14 cellular contexts compared by ENCODE assay signal in genomic region chr3:47296562-47297302, GRCh38. TPM values are rescaled to one million over a fixed set of nuclear protein-coding genes. Genes with fewer than 3 reads are reported as not detected.
DNase-seq lines count a peak whose midpoint lies in the region; ATAC-seq and TF ChIP-seq lines count a peak whose summit lies in the region.
"Had no signal": no experiment of that assay in that cellular context is flagged by ENCODE, and none has a peak within 500 bp of the region (broad histone marks: within the 10 kb centered on the region; RNA-seq: fewer than 3 reads in every experiment).

No MANE protein-coding gene starts in this region.

- no peak overlapping the region for H3K4me3 ChIP-seq in OCI-LY1 (ENCODE audit: low read depth, low read length, poor library complexity, severe bottlenecking)
- H3K4me3 ChIP-seq: smooth muscle cell had no signal

- no peak for TF ChIP-seq CTCF in OCI-LY1 (IDR thresholded peaks at IDR 0.05; ENCODE audit: low read length)

- ATAC-seq in activated naive CD8-positive, alpha-beta T cell treated with anti-CD3 and anti-CD28 coated beads, Interleukin-2, amount 10 ng/mL, durations not matched to agents 7 days and 5 days (ENCODE audit: low read depth): peak; percentile 29
- peak; percentile 59 for ATAC-seq in left ventricle myocardium superior
- no peak for ATAC-seq in stimulated activated memory B cell treated with anti-CD40 and anti-IgM and Interleukin-4, amounts not matched to agents 10 μg/mL and 1 μg/mL and 100 μg/mL, for 72 hours
- ATAC-seq in HG02571 (IDR thresholded peaks at IDR 0.05; ENCODE audit: unreplicated experiment): no peak
- ATAC-seq in GM21528 (IDR thresholded peaks at IDR 0.05; ENCODE audit: low FRiP score, unreplicated experiment): no peak

- H3K79me2 ChIP-seq in OCI-LY1 (ENCODE audit: insufficient read depth, low read length): peaks cover 16% of the 10 kb centered on the region

- no peaks in the 10 kb centered on the region for H3K9me3 Mint-ChIP-seq in activated naive CD8-positive, alpha-beta T cell treated with anti-CD3 and anti-CD28 coated beads, Interleukin-2, amount 10 ng/mL, durations not matched to agents 7 days and 5 days
- no peaks in the 10 kb centered on the region for H3K9me3 Mint-ChIP-seq in activated naive CD8-positive, alpha-beta T cell treated with anti-CD3 and anti-CD28 coated beads for 36 hours
- no peaks in the 10 kb centered on the region for H3K9me3 Mint-ChIP-seq in stimulated activated memory B cell treated with anti-CD40 and anti-IgM and Interleukin-4, amounts not matched to agents 10 μg/mL and 1 μg/mL and 100 μg/mL, for 72 hours
- H3K9me3 Mint-ChIP-seq: activated naive CD4-positive, alpha-beta T cell treated with anti-CD3 and anti-CD28 coated beads, Interleukin-2, amount 10 ng/mL, durations not matched to agents 7 days and 5 days; HFFc6 had no signal

- H3K27me3 Mint-ChIP-seq in activated naive CD8-positive, alpha-beta T cell treated with anti-CD3 and anti-CD28 coated beads, Interleukin-2, amount 10 ng/mL, durations not matched to agents 7 days and 5 days: no peaks in the 10 kb centered on the region
- no peaks in the 10 kb centered on the region for H3K27me3 Mint-ChIP-seq in activated naive CD8-positive, alpha-beta T cell treated with anti-CD3 and anti-CD28 coated beads for 36 hours
- H3K27me3 Mint-ChIP-seq in stimulated activated memory B cell treated with anti-CD40 and anti-IgM and Interleukin-4, amounts not matched to agents 10 μg/mL and 1 μg/mL and 100 μg/mL, for 72 hours: no peaks in the 10 kb centered on the region
- H3K27me3 Mint-ChIP-seq: activated naive CD4-positive, alpha-beta T cell treated with anti-CD3 and anti-CD28 coated beads, Interleukin-2, amount 10 ng/mL, durations not matched to agents 7 days and 5 days had no signal

- H3K4me3 Mint-ChIP-seq in activated naive CD8-positive, alpha-beta T cell treated with anti-CD3 and anti-CD28 coated beads, Interleukin-2, amount 10 ng/mL, durations not matched to agents 7 days and 5 days: no peak overlapping the region
- H3K4me3 Mint-ChIP-seq in activated naive CD8-positive, alpha-beta T cell treated with anti-CD3 and anti-CD28 coated beads for 36 hours: no peak overlapping the region
- peak overlapping the region; percentile 22 for H3K4me3 Mint-ChIP-seq in stimulated activated memory B cell treated with anti-CD40 and anti-IgM and Interleukin-4, amounts not matched to agents 10 μg/mL and 1 μg/mL and 100 μg/mL, for 72 hours
- H3K4me3 Mint-ChIP-seq: activated naive CD4-positive, alpha-beta T cell treated with anti-CD3 and anti-CD28 coated beads, Interleukin-2, amount 10 ng/mL, durations not matched to agents 7 days and 5 days; HFFc6 had no signal

- no peaks in the 10 kb centered on the region for H4K20me1 ChIP-seq in OCI-LY1 (ENCODE audit: insufficient read depth, low read length)

- no peaks in the 10 kb centered on the region for H3K9me3 ChIP-seq in OCI-LY1 (ENCODE audit: low read length)

- peaks cover 67% of the 10 kb centered on the region for H3K4me1 ChIP-seq in OCI-LY1 (ENCODE audit: insufficient read depth, low read length, severe bottlenecking)

- intact Hi-C loops in left ventricle myocardium superior (cut with micrococcal nuclease): no loop called here

- no peak overlapping the region for H2AFZ ChIP-seq in OCI-LY1 (ENCODE audit: low read length)

- H3K27me3 ChIP-seq in OCI-LY1 (ENCODE audit: insufficient read depth, low read length): no peaks in the 10 kb centered on the region

- POLR2A ChIA-PET in activated naive CD8-positive, alpha-beta T cell treated with anti-CD3 and anti-CD28 coated beads, Interleukin-2, amount 10 ng/mL, durations not matched to agents 7 days and 5 days (lab: Charles Lee): interaction anchor here (1.2 kb wide), 1 partner anchor 14 kb away, joined by 3 read pairs; the partner anchor contains the start of genes KIF9 and KLHL18

- H3K27ac Mint-ChIP-seq in activated naive CD8-positive, alpha-beta T cell treated with anti-CD3 and anti-CD28 coated beads, Interleukin-2, amount 10 ng/mL, durations not matched to agents 7 days and 5 days: peak overlapping the region; percentile 71
- H3K27ac Mint-ChIP-seq in activated naive CD8-positive, alpha-beta T cell treated with anti-CD3 and anti-CD28 coated beads for 36 hours: no peak overlapping the region
- H3K27ac Mint-ChIP-seq in stimulated activated memory B cell treated with anti-CD40 and anti-IgM and Interleukin-4, amounts not matched to agents 10 μg/mL and 1 μg/mL and 100 μg/mL, for 72 hours: peak overlapping the region; percentile 77
- H3K27ac Mint-ChIP-seq: activated naive CD4-positive, alpha-beta T cell treated with anti-CD3 and anti-CD28 coated beads, Interleukin-2, amount 10 ng/mL, durations not matched to agents 7 days and 5 days; HFFc6 had no signal

- peaks cover 11% of the 10 kb centered on the region for H3K36me3 Mint-ChIP-seq in activated naive CD8-positive, alpha-beta T cell treated with anti-CD3 and anti-CD28 coated beads, Interleukin-2, amount 10 ng/mL, durations not matched to agents 7 days and 5 days
- peaks cover 16% of the 10 kb centered on the region for H3K36me3 Mint-ChIP-seq in activated naive CD8-positive, alpha-beta T cell treated with anti-CD3 and anti-CD28 coated beads for 36 hours
- peaks cover 58% of the 10 kb centered on the region for H3K36me3 Mint-ChIP-seq in stimulated activated memory B cell treated with anti-CD40 and anti-IgM and Interleukin-4, amounts not matched to agents 10 μg/mL and 1 μg/mL and 100 μg/mL, for 72 hours

- peak overlapping the region; percentile 45 for H3K4me2 ChIP-seq in OCI-LY1 (ENCODE audit: low read length)
- H3K4me2 ChIP-seq: smooth muscle cell had no signal

- no peak overlapping the region for H3K9ac ChIP-seq in OCI-LY1 (ENCODE audit: low read length)

- H3K4me1 Mint-ChIP-seq in activated naive CD8-positive, alpha-beta T cell treated with anti-CD3 and anti-CD28 coated beads, Interleukin-2, amount 10 ng/mL, durations not matched to agents 7 days and 5 days: peaks cover 28% of the 10 kb centered on the region
- H3K4me1 Mint-ChIP-seq in activated naive CD8-positive, alpha-beta T cell treated with anti-CD3 and anti-CD28 coated beads for 36 hours: peaks cover 35% of the 10 kb centered on the region
- H3K4me1 Mint-ChIP-seq in stimulated activated memory B cell treated with anti-CD40 and anti-IgM and Interleukin-4, amounts not matched to agents 10 μg/mL and 1 μg/mL and 100 μg/mL, for 72 hours: peaks cover 77% of the 10 kb centered on the region

- H3F3A ChIP-seq in OCI-LY1 (ENCODE audit: insufficient read depth, low read length): no peaks in the 10 kb centered on the region

- no peak for DNase-seq in activated naive CD8-positive, alpha-beta T cell treated with anti-CD3 and anti-CD28 coated beads, Interleukin-2, amount 10 ng/mL, durations not matched to agents 7 days and 5 days
- DNase-seq in activated naive CD8-positive, alpha-beta T cell treated with anti-CD3 and anti-CD28 coated beads for 36 hours: no peak
- no peak for DNase-seq in left ventricle myocardium superior
- DNase-seq in activated gamma-delta T cell (lab: John Stamatoyannopoulos, UW): no peak
- DNase-seq: activated naive CD4-positive, alpha-beta T cell treated with anti-CD3 and anti-CD28 coated beads, Interleukin-2, amount 10 ng/mL, durations not matched to agents 7 days and 5 days; HFFc6; mesenchymal stem cell; NCI-H187 treated with DMSO at 0.1 percent for 48 hours; NCI-H774 had no signal

- peak overlapping the region; percentile 68 for H3K27ac ChIP-seq in OCI-LY1 (ENCODE audit: low read depth, low read length, poor library complexity, severe bottlenecking)

- H3K9me2 ChIP-seq in OCI-LY1 (ENCODE audit: low read depth, low read length): no peaks in the 10 kb centered on the region

- peaks cover 22% of the 10 kb centered on the region; the same call in 1 of the 2 replicates for H3K36me3 ChIP-seq in OCI-LY1 (ENCODE audit: insufficient read depth, low read length)

RNA-seq across cellular contexts. Expression of gene KLHL18, which starts 14.0 kb away (rescaled TPM):
- 10 to 100 TPM; 23.1 to 23.5 TPM for total RNA-seq in activated naive CD8-positive, alpha-beta T cell treated with anti-CD3 and anti-CD28 coated beads, Interleukin-2, amount 10 ng/mL, durations not matched to agents 7 days and 5 days
- 10 to 100 TPM; 42.2 to 48.6 TPM for total RNA-seq in activated naive CD8-positive, alpha-beta T cell treated with anti-CD3 and anti-CD28 coated beads for 36 hours
- total RNA-seq in left ventricle myocardium superior: 55.0 TPM

RNA-seq across cellular contexts. Expression of gene KIF9, which starts 14.1 kb away (rescaled TPM):
- 1 to 10 TPM; 4.5 TPM for total RNA-seq in activated naive CD8-positive, alpha-beta T cell treated with anti-CD3 and anti-CD28 coated beads, Interleukin-2, amount 10 ng/mL, durations not matched to agents 7 days and 5 days
- total RNA-seq in activated naive CD8-positive, alpha-beta T cell treated with anti-CD3 and anti-CD28 coated beads for 36 hours: 1 to 10 TPM; 6.9 to 7.6 TPM
- 8.8 TPM for total RNA-seq in left ventricle myocardium superior

Comparison
In these comparisons a context has a peak if more than half of its experiments do, and no peak if none do; other contexts are left out.
1. ATAC-seq: peak in activated naive CD8-positive, alpha-beta T cell treated with anti-CD3 and anti-CD28 coated beads, Interleukin-2, amount 10 ng/mL, durations not matched to agents 7 days and 5 days (single experiment) and left ventricle myocardium superior (single experiment); none in stimulated activated memory B cell treated with anti-CD40 and anti-IgM and Interleukin-4, amounts not matched to agents 10 μg/mL and 1 μg/mL and 100 μg/mL, for 72 hours (single experiment), HG02571 (single experiment) and GM21528 (single experiment).